Comparison of ENCODE assay signal across 9 cellular contexts in the genomic region with DNA sequence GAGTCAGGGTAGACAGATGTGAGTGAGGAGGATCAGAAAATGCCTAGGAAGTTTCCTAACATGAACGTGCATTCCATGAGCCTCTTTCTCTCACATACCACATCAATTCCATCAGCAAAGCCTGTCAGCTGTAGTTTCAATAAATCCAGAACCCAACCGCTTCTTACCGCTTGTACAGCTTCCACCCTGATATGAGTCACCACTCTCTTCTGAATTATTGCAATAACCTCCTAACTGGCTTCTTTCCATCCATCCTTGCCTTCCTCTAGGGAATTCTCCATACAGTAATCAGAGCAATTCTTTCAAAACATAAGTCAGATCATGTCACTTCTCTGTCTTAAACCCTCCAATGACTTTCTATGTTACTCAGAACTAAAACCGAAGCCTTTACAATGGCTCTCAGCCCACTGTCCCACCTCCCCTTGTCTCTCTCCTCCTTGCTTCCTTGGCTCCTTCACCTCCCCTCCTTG. TPM values are rescaled to one million over a fixed set of nuclear protein-coding genes. Genes with fewer than 3 reads are reported as not detected.
A peak's percentile ranks its signal among the peaks of the same experiment; 100 is the strongest.
DNase-seq lines count a peak whose midpoint lies in the region; ATAC-seq and TF ChIP-seq lines count a peak whose summit lies in the region.
"Had no signal": no experiment of that assay in that cellular context is flagged by ENCODE, and none has a peak within 500 bp of the region (broad histone marks: within the 10 kb centered on the region; RNA-seq: fewer than 3 reads in every experiment).

No MANE protein-coding gene starts in this region.

- H3K4me1 Mint-ChIP-seq in activated CD4-positive, alpha-beta T cell treated with anti-CD3 and anti-CD28 coated beads, Interleukin-2, amount 10 ng/mL, durations not matched to agents 7 days and 5 days: peaks cover 7% of the 10 kb centered on the region
- H3K4me1 Mint-ChIP-seq: neural progenitor cell had no signal

- POLR2A ChIA-PET in activated CD4-positive, alpha-beta T cell treated with anti-CD3 and anti-CD28 coated beads, Interleukin-2, amount 10 ng/mL, durations not matched to agents 7 days and 5 days (lab: Charles Lee): no interaction called here

- no peaks in the 10 kb centered on the region for H3K9me3 ChIP-seq in GM23248 (ENCODE audit: low read depth)

- peaks cover 46% of the 10 kb centered on the region for H3F3A ChIP-seq in GM23248 (ENCODE audit: insufficient read depth)

- TF ChIP-seq CTCF in fibroblast of pulmonary artery (IDR thresholded peaks at IDR 0.05; ENCODE audit: low read length, missing control alignments) (no peak), coronary artery (IDR thresholded peaks at IDR 0.05) (no peak)

- peaks cover 30% of the 10 kb centered on the region for H3K27me3 Mint-ChIP-seq in activated CD4-positive, alpha-beta T cell treated with anti-CD3 and anti-CD28 coated beads, Interleukin-2, amount 10 ng/mL, durations not matched to agents 7 days and 5 days

- H3K9me2 ChIP-seq in GM23248 (ENCODE audit: insufficient read depth): no peaks in the 10 kb centered on the region

- H3K4me3 ChIP-seq in GM23248: no peak overlapping the region
- no peak overlapping the region for H3K4me3 ChIP-seq in fibroblast of pulmonary artery (replicated peaks; ENCODE audit: low read depth, low read length)
- no peak overlapping the region for H3K4me3 ChIP-seq in skeletal muscle cell (ENCODE audit: low read depth, low read length)
- H3K4me3 ChIP-seq in coronary artery: no peak overlapping the region
- H3K4me3 ChIP-seq: neural progenitor cell had no signal

- H3K4me3 Mint-ChIP-seq in activated CD4-positive, alpha-beta T cell treated with anti-CD3 and anti-CD28 coated beads, Interleukin-2, amount 10 ng/mL, durations not matched to agents 7 days and 5 days: no peak overlapping the region
- H3K4me3 Mint-ChIP-seq: neural progenitor cell had no signal

- no peaks in the 10 kb centered on the region for H3K9me3 Mint-ChIP-seq in activated CD4-positive, alpha-beta T cell treated with anti-CD3 and anti-CD28 coated beads, Interleukin-2, amount 10 ng/mL, durations not matched to agents 7 days and 5 days
- H3K9me3 Mint-ChIP-seq: neural progenitor cell had no signal

- no peak overlapping the region for H3K9ac ChIP-seq in GM23248
- H3K9ac ChIP-seq: neural progenitor cell had no signal

- no peaks in the 10 kb centered on the region for H3K36me3 ChIP-seq in GM23248 (ENCODE audit: low read depth)
- H3K36me3 ChIP-seq: neural progenitor cell had no signal

- peak overlapping the region; percentile 42 for H3K4me2 ChIP-seq in GM23248 (ENCODE audit: unreplicated experiment)
- H3K4me2 ChIP-seq: neural progenitor cell had no signal

- in situ Hi-C loops in GM23248 (cut with MboI): no loop called here

- peak; percentile 99 for DNase-seq in GM23248
- peak; percentile 80 for DNase-seq in RKO (ENCODE audit: low spot score)
- DNase-seq in fibroblast of pulmonary artery (ENCODE audit: low read depth): peak; percentile 98
- peak; percentile 99 for DNase-seq in skeletal muscle cell (ENCODE audit: low read depth)
- no peak for DNase-seq in activated CD4-positive, alpha-beta T cell treated with anti-CD3 and anti-CD28 coated beads, Interleukin-2, amount 10 ng/mL, durations not matched to agents 7 days and 5 days
- DNase-seq in coronary artery (ENCODE audit: low spot score): no peak
- DNase-seq in DMS114 treated with DMSO at 0.1 percent for 48 hours (lab: John Stamatoyannopoulos, UW; ENCODE audit: unreplicated experiment): no peak

- no peaks in the 10 kb centered on the region for H3K27me3 ChIP-seq in GM23248 (replicated peaks; ENCODE audit: insufficient read depth)
- H3K27me3 ChIP-seq: neural progenitor cell had no signal

- no peaks in the 10 kb centered on the region for H4K20me1 ChIP-seq in GM23248 (ENCODE audit: insufficient read depth)

- H3K4me1 ChIP-seq in GM23248 (ENCODE audit: insufficient read depth): peaks cover 55% of the 10 kb centered on the region
- H3K4me1 ChIP-seq: neural progenitor cell had no signal

- 0 to 1% methylated on average over 4 of the region's 4 CpGs for WGBS in GM23248 (ENCODE audit: low coverage in 1 of 2, low lambda C conversion rate in 2 of 2, missing lambda C conversion rate in 2 of 2), 2 experiments

- CTCF ChIA-PET in activated CD4-positive, alpha-beta T cell treated with anti-CD3 and anti-CD28 coated beads, Interleukin-2, amount 10 ng/mL, durations not matched to agents 7 days and 5 days (lab: Charles Lee): no interaction called here

- H3K27ac ChIP-seq in GM23248 (peak overlapping the region; percentile 67), coronary artery (peak overlapping the region in 1 of 2 donors; percentile 32)
- H3K27ac ChIP-seq: neural progenitor cell had no signal

- no peaks in the 10 kb centered on the region for H3K79me2 ChIP-seq in GM23248 (ENCODE audit: insufficient read depth)

- H3K36me3 Mint-ChIP-seq in activated CD4-positive, alpha-beta T cell treated with anti-CD3 and anti-CD28 coated beads, Interleukin-2, amount 10 ng/mL, durations not matched to agents 7 days and 5 days (ENCODE audit: low read depth): no peaks in the 10 kb centered on the region
- H3K36me3 Mint-ChIP-seq: neural progenitor cell had no signal

- no peak for ATAC-seq in GM18907 (IDR thresholded peaks at IDR 0.05; ENCODE audit: unreplicated experiment)

- no peak overlapping the region for H2AFZ ChIP-seq in GM23248
- H2AFZ ChIP-seq: neural progenitor cell had no signal

- no peak overlapping the region for H3K27ac Mint-ChIP-seq in activated CD4-positive, alpha-beta T cell treated with anti-CD3 and anti-CD28 coated beads, Interleukin-2, amount 10 ng/mL, durations not matched to agents 7 days and 5 days
- H3K27ac Mint-ChIP-seq: neural progenitor cell had no signal

RNA-seq across cellular contexts. Expression of a gene that starts 8.1 kb away (rescaled TPM):
- total RNA-seq in GM23248 (2014; rRNA removed; shearing (Covaris generic)): 122 and 124 TPM in 2 replicates
- polyA plus RNA-seq in GM23248 (2016; fragmentation: Nextera tagmentation; extraction: Ambion mirVana): 16.8 and 18.9 TPM in 2 replicates
- total RNA-seq in activated CD4-positive, alpha-beta T cell treated with anti-CD3 and anti-CD28 coated beads, Interleukin-2, amount 10 ng/mL, durations not matched to agents 7 days and 5 days: 100 to 1,000 TPM in 1 of 2 experiments, 10 to 100 TPM in 1; 89.7 to 116 TPM

Comparison
In these comparisons a context has a peak if more than half of its experiments do, and no peak if none do; other contexts are left out.
1. DNase-seq: peak in GM23248 (single experiment), RKO (single experiment), fibroblast of pulmonary artery (single experiment) and skeletal muscle cell (single experiment); none in activated CD4-positive, alpha-beta T cell treated with anti-CD3 and anti-CD28 coated beads, Interleukin-2, amount 10 ng/mL, durations not matched to agents 7 days and 5 days (single experiment), coronary artery (single experiment) and DMS114 treated with DMSO at 0.1 percent for 48 hours (single experiment).